Comparison of ENCODE assay signal across 12 cellular contexts in the genomic region with DNA sequence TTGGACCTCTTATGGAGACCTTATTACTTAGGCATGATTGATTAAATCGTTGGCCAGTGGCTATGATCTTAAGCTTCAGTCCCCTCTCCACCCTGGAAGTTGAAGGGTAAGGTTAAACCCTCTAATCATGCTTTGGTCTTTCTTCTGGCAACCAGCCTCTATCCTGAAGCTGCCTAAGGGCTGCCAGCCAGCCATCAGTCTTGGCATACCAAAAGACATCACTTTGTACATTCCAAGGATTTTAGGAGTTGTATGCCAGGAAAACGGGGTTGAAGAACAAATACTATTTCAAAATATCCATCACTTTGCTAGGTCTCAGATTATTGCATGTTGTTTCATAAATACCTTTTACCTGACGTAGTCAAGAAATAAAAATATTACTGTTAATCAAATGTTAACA.
"Had no signal": no experiment of that assay in that cellular context is flagged by ENCODE, and none has a peak within 500 bp of the region (broad histone marks: within the 10 kb centered on the region; RNA-seq: fewer than 3 reads in every experiment).

No MANE protein-coding gene starts in this region.

- FAIRE-seq: bronchial epithelial cell had no signal

- ATAC-seq: esophagus mucosa, right lobe of liver, T-helper 17 cell had no signal

- DNase-seq: activated CD4-positive, alpha-beta T cell treated with anti-CD3 and anti-CD28 coated beads, Interleukin-2, amount 10 ng/mL, durations not matched to agents 24 days and 14 days; aorta; foreskin melanocyte; kidney glomerular epithelial cell; mesendoderm; nephron progenitor cell; right lobe of liver; T-helper 17 cell; testis; upper lobe of left lung had no signal
